ENCODE assay signal across 15 cellular contexts in genomic region chr9:91729558-91729842, GRCh38.
A peak's percentile ranks its signal among the peaks of the same experiment; 100 is the strongest.
DNase-seq lines count a peak whose midpoint lies in the region; ATAC-seq and TF ChIP-seq lines count a peak whose summit lies in the region.
"Had no signal": no experiment of that assay in that cellular context is flagged by ENCODE, and none has a peak within 500 bp of the region (broad histone marks: within the 10 kb centered on the region; RNA-seq: fewer than 3 reads in every experiment).

No MANE protein-coding gene starts in this region.

- H3K9me3 ChIP-seq in gastroesophageal sphincter (no peaks in the 10 kb centered on the region), stomach smooth muscle (ENCODE audit: control insufficient read depth in 2 of 2, low read length in 2 of 2) (no peaks in the 10 kb centered on the region)

- H3K27ac ChIP-seq in VCaP (peak overlapping the region; percentile 71), gastroesophageal sphincter (peak overlapping the region in 3 of 4 donors; percentile 54 to 62 (median 62)), stomach smooth muscle (ENCODE audit: low read length) (peak overlapping the region; percentile 64)

- ATAC-seq in gastroesophageal sphincter = no peak
- ATAC-seq in HG02571 (IDR thresholded peaks at IDR 0.05; ENCODE audit: unreplicated experiment) = no peak
- no peak for ATAC-seq in HG02938 (IDR thresholded peaks at IDR 0.05; ENCODE audit: unreplicated experiment)
- ATAC-seq: PC-3 had no signal

- peaks cover 0 to 37% (median 0%) of the 10 kb centered on the region in 3 donors for H3K4me1 ChIP-seq in gastroesophageal sphincter
- H3K4me1 ChIP-seq in stomach smooth muscle (ENCODE audit: control insufficient read depth, insufficient read depth, low read length) = peaks cover 19% of the 10 kb centered on the region

- no peak overlapping the region for H3K9ac ChIP-seq in stomach smooth muscle (ENCODE audit: low read length in 2 of 2)

- DNase-seq in kidney tubule cell (ENCODE audit: low spot score) (peak; percentile 50), mucosa of gallbladder (ENCODE audit: low spot score) (no peak)
- DNase-seq: AML-193; CD4-positive, CD25-positive, alpha-beta regulatory T cell; GOT3; MV-4-11; NCI-H2029; NCI-H510A; NCI-H774; PC-3 had no signal

- no peak for TF ChIP-seq EP300 in gastroesophageal sphincter (IDR thresholded peaks at IDR 0.05)

- WGBS in gastroesophageal sphincter (ENCODE audit: low coverage in 1 of 2), 2 donors = 29 to 52% methylated on average over 6 to 9 of the region's 9 CpGs

- H3K27me3 ChIP-seq in gastroesophageal sphincter = no peaks in the 10 kb centered on the region
- H3K27me3 ChIP-seq in stomach smooth muscle (ENCODE audit: control insufficient read depth in 1 of 2, insufficient read depth in 2 of 2, low read length in 2 of 2) = no peaks in the 10 kb centered on the region

- H3K4me3 ChIP-seq in gastroesophageal sphincter = no peak overlapping the region
- H3K4me3 ChIP-seq in stomach smooth muscle (ENCODE audit: low read length in 2 of 2) = no peak overlapping the region

- H3K36me3 ChIP-seq in gastroesophageal sphincter (peaks cover 0 to 59% of the 10 kb centered on the region in 2 donors), stomach smooth muscle (ENCODE audit: control insufficient read depth in 2 of 2, insufficient read depth in 2 of 2, low read length in 2 of 2) (peaks cover 18 to 28% of the 10 kb centered on the region in 2 donors)

- no peak for TF ChIP-seq POLR2A in gastroesophageal sphincter (IDR thresholded peaks at IDR 0.05)

- TF ChIP-seq CTCF in VCaP (conservative IDR thresholded peaks at IDR 0.05) (no peak), gastroesophageal sphincter (IDR thresholded peaks at IDR 0.05) (no peak)
